8 cellular contexts compared by ENCODE assay signal in genomic region chr19:52138614-52139290, GRCh38. TPM values are rescaled to one million over a fixed set of nuclear protein-coding genes. Genes with fewer than 3 reads are reported as not detected.
DNase-seq lines count a peak whose midpoint lies in the region; ATAC-seq, FAIRE-seq and TF ChIP-seq lines count a peak whose summit lies in the region.
"Had no signal": no experiment of that assay in that cellular context is flagged by ENCODE, and none has a peak within 500 bp of the region (broad histone marks: within the 10 kb centered on the region; RNA-seq: fewer than 3 reads in every experiment).

No MANE protein-coding gene starts in this region.

- peaks cover 26% of the 10 kb centered on the region for H3K4me1 Mint-ChIP-seq in WTC11

- peak overlapping the region; percentile 69 for H3K9ac ChIP-seq in endothelial cell of umbilical vein (replicated peaks; ENCODE audit: extremely low read depth, insufficient read depth, low read length)

- H3K4me3 ChIP-seq in GM12864 (ENCODE audit: low read depth, low read length) (peak overlapping the region; percentile 91), endothelial cell of umbilical vein (replicated peaks in 1 of 3; ENCODE audit: insufficient read depth in 1 of 3, low read depth in 1 of 3, low read length in 3 of 3) (peak overlapping the region; percentile 55 to 88 (median 72)), muscle layer of duodenum (ENCODE audit: low read depth in 1 of 2, low read length in 2 of 2) (peak overlapping the region; percentile 92 to 99), thymus (ENCODE audit: low read length) (peak overlapping the region; percentile 93)

- ATAC-seq in WTC11, result peak; percentile 68
- ATAC-seq in HG03469 (IDR thresholded peaks at IDR 0.05; ENCODE audit: unreplicated experiment), result no peak

- no peak for TF ChIP-seq POLR2A in endothelial cell of umbilical vein (IDR thresholded peaks at IDR 0.05; ENCODE audit: low read depth, low read length)

- CTCF ChIA-PET in WTC11 (lab: Charles Lee), result interaction anchor here (0.5 to 2.7 kb wide), 4 partner anchors 51 to 98 kb away, joined by 3 to 20 read pairs (median 7); partner anchors contain the start of gene PPP2R1A
- CTCF ChIA-PET in endothelial cell of umbilical vein (lab: Charles Lee), result interaction anchor here (0.7 to 2.7 kb wide), 7 partner anchors 12 to 98 kb away, joined by 3 to 20 read pairs (median 3); partner anchors contain the start of genes PPP2R1A and ZNF836

- H3K79me2 ChIP-seq in endothelial cell of umbilical vein (ENCODE audit: control insufficient read depth, insufficient read depth, low read length), result peaks cover 14% of the 10 kb centered on the region

- H3K27me3 ChIP-seq in endothelial cell of umbilical vein (ENCODE audit: control insufficient read depth in 2 of 2, insufficient read depth in 2 of 2, low read length in 2 of 2), result no peaks in the 10 kb centered on the region
- no peaks in the 10 kb centered on the region for H3K27me3 ChIP-seq in muscle layer of duodenum (ENCODE audit: low read depth, low read length)
- no peaks in the 10 kb centered on the region for H3K27me3 ChIP-seq in thymus (ENCODE audit: control insufficient read depth, insufficient read depth)

- FAIRE-seq in endothelial cell of umbilical vein (lab: Jason Lieb, UNC), result peak; percentile 47
- FAIRE-seq: colon had no signal

- dilution Hi-C loops in endothelial cell of umbilical vein (cut with MboI; ENCODE audit: extremely low pct_ligation_motif_present, low sequenced_read_pairs), result no loop called here

- TF ChIP-seq CTCF in GM12864 (IDR thresholded peaks at IDR 0.05; ENCODE audit: low read depth, low read length, missing control alignments), result no peak
- TF ChIP-seq CTCF in WTC11 (IDR thresholded peaks at IDR 0.05), result no peak
- TF ChIP-seq CTCF in endothelial cell of umbilical vein (IDR thresholded peaks at IDR 0.05; ENCODE audit: extremely low read depth in 1 of 2, insufficient read depth in 1 of 2, low read depth in 1 of 2, low read length in 2 of 2), result no peak

- peaks cover 21% of the 10 kb centered on the region for H3K36me3 Mint-ChIP-seq in WTC11

- H3K9me3 Mint-ChIP-seq in WTC11, result no peaks in the 10 kb centered on the region

- H3K4me3 Mint-ChIP-seq in WTC11, result peak overlapping the region; percentile 97

- H3K27me3 Mint-ChIP-seq in WTC11 (ENCODE audit: low read depth), result no peaks in the 10 kb centered on the region; the same call in 1 of the 2 replicates

- no peaks in the 10 kb centered on the region for H3K9me1 ChIP-seq in endothelial cell of umbilical vein (replicated peaks; ENCODE audit: control insufficient read depth, extremely low read depth, insufficient read depth, low read length)

- POLR2A ChIA-PET in WTC11 (lab: Charles Lee), result interaction anchor here (1.5 to 3.0 kb wide), 2 partner anchors 31 to 50 kb away, joined by 3 to 21 read pairs; partner anchors contain the start of gene PPP2R1A
- POLR2A ChIA-PET in endothelial cell of umbilical vein (lab: Charles Lee), result no interaction called here

- H4K20me1 ChIP-seq in endothelial cell of umbilical vein (replicated peaks; ENCODE audit: control insufficient read depth, extremely low read depth, insufficient read depth, low read length), result no peaks in the 10 kb centered on the region

- DNase-seq in GM12864 (ENCODE audit: low read depth), result no peak
- peak; percentile 69 for DNase-seq in NCI-H1092 treated with DMSO at 0.1 percent for 48 hours (lab: John Stamatoyannopoulos, UW)
- DNase-seq in WTC11 (ENCODE audit: low spot score), result peak; percentile 62
- no peak for DNase-seq in endothelial cell of umbilical vein (ENCODE audit: low read depth, low spot score)

- H3K4me2 ChIP-seq in endothelial cell of umbilical vein (ENCODE audit: insufficient read depth, low read length), result peak overlapping the region; percentile 93

- intact Hi-C loops in endothelial cell of umbilical vein (cut with micrococcal nuclease), result loop anchor here (1.0 to 10.0 kb wide), 6 partner anchors 33 to 388 kb away; partner anchors contain the start of genes ZNF613, ZNF808, ZNF836 and ZNF841

- WGBS in thymus, result 1% methylated on average over 19 of the region's 19 CpGs

- BruUV-seq in endothelial cell of umbilical vein (replicated peaks; lab: Mats Ljungman, UMichigan), result no TSS peak

- peak overlapping the region; percentile 13 for H3K27ac ChIP-seq in endothelial cell of umbilical vein (ENCODE audit: insufficient read depth, low read depth, low read length)
- peak overlapping the region; percentile 95 for H3K27ac ChIP-seq in muscle layer of duodenum (ENCODE audit: low read length)
- H3K27ac ChIP-seq in thymus (ENCODE audit: low read depth), result peak overlapping the region; percentile 52

- H3K27ac Mint-ChIP-seq in WTC11, result peak overlapping the region; percentile 97

- H3K4me1 ChIP-seq in endothelial cell of umbilical vein (ENCODE audit: control insufficient read depth, extremely low read depth, insufficient read depth, low read length), result peaks cover 6% of the 10 kb centered on the region
- peaks cover 5 to 13% of the 10 kb centered on the region in 2 donors for H3K4me1 ChIP-seq in muscle layer of duodenum (ENCODE audit: control insufficient read depth in 1 of 2, insufficient read depth in 2 of 2, low read length in 2 of 2)
- peaks cover 6% of the 10 kb centered on the region for H3K4me1 ChIP-seq in thymus (ENCODE audit: control insufficient read depth, insufficient read depth, low read length)

- H3K9me3 ChIP-seq in endothelial cell of umbilical vein (replicated peaks; ENCODE audit: control insufficient read depth, insufficient read depth, low read length) (no peaks in the 10 kb centered on the region), muscle layer of duodenum (ENCODE audit: control insufficient read depth in 1 of 2, low read length in 2 of 2) (no peaks in the 10 kb centered on the region), thymus (ENCODE audit: control insufficient read depth) (peaks cover 2% of the 10 kb centered on the region)

- H2AFZ ChIP-seq in endothelial cell of umbilical vein (ENCODE audit: low read depth, low read length), result peak overlapping the region; percentile 85

- H3K36me3 ChIP-seq in endothelial cell of umbilical vein (ENCODE audit: control insufficient read depth in 2 of 2, extremely low read depth in 1 of 2, insufficient read depth in 2 of 2, low read length in 2 of 2) (no peaks in the 10 kb centered on the region), muscle layer of duodenum (ENCODE audit: control insufficient read depth in 1 of 2, insufficient read depth in 2 of 2, low read length in 2 of 2) (no peaks in the 10 kb centered on the region), thymus (ENCODE audit: control insufficient read depth, insufficient read depth) (no peaks in the 10 kb centered on the region)

TF ChIP-seq in endothelial cell of umbilical vein, 7 proteins besides CTCF, POLR2A, EP300 and RAD21:
- no peak for TF ChIP-seq JUN (IDR thresholded peaks at IDR 0.05; ENCODE audit: borderline replicate concordance, insufficient read depth, insufficient read length, low read depth)
- TF ChIP-seq MAX (IDR thresholded peaks at IDR 0.05; ENCODE audit: insufficient read depth, insufficient read length), result peak; percentile 25

RNA-seq across cellular contexts. Expression of gene ZNF616, which starts 1.0 kb away (rescaled TPM):
- 27.2 to 34.6 TPM (median 28.8 TPM) in 3 replicates for total RNA-seq in WTC11 (2021)
- total RNA-seq in endothelial cell of umbilical vein, result 8.7 and 9.1 TPM in 2 replicates
- 1.1 and 1.7 TPM in 2 replicates for polyA plus RNA-seq in endothelial cell of umbilical vein
- polyA plus RNA-seq in endothelial cell of umbilical vein (2011; cell fraction: cytosol; rRNA removed), result 1.5 and 2.0 TPM in 2 replicates
- polyA plus RNA-seq in endothelial cell of umbilical vein (2011; cell fraction: nucleus; rRNA removed), result 1.8 and 2.6 TPM in 2 replicates
- 5.4 and 5.6 TPM in 2 replicates for polyA plus RNA-seq in endothelial cell of umbilical vein (2012)
- 4.1 and 7.6 TPM in 2 replicates for polyA minus RNA-seq in endothelial cell of umbilical vein
- polyA minus RNA-seq in endothelial cell of umbilical vein (2011; cell fraction: cytosol; rRNA and poly(A)+ RNA removed), result 3.6 TPM
- polyA minus RNA-seq in endothelial cell of umbilical vein (2011; cell fraction: nucleus; rRNA and poly(A)+ RNA removed), result 2.8 and 4.4 TPM in 2 replicates
- 5.2 TPM for polyA plus RNA-seq in thymus

RNA-seq across cellular contexts. Expression of gene ZNF836, which starts 32.7 kb away (rescaled TPM):
- total RNA-seq in WTC11 (2021) (20.3 to 28.8 TPM (median 22.8 TPM) in 3 replicates), endothelial cell of umbilical vein (7.2 and 9.3 TPM in 2 replicates)
- polyA plus RNA-seq in endothelial cell of umbilical vein (2.1 and 2.6 TPM in 2 replicates), thymus (13.3 TPM)
- polyA plus RNA-seq in endothelial cell of umbilical vein (2011; cell fraction: cytosol; rRNA removed), result 2.1 and 3.1 TPM in 2 replicates
- polyA plus RNA-seq in endothelial cell of umbilical vein (2011; cell fraction: nucleus; rRNA removed), result 4.9 and 5.6 TPM in 2 replicates
- 6.0 and 6.7 TPM in 2 replicates for polyA plus RNA-seq in endothelial cell of umbilical vein (2012)
- 2.0 and 2.5 TPM in 2 replicates for polyA minus RNA-seq in endothelial cell of umbilical vein
- polyA minus RNA-seq in endothelial cell of umbilical vein (2011; cell fraction: cytosol; rRNA and poly(A)+ RNA removed), result 1.9 TPM
- polyA minus RNA-seq in endothelial cell of umbilical vein (2011; cell fraction: nucleus; rRNA and poly(A)+ RNA removed), result 3.2 and 4.4 TPM in 2 replicates

RNA-seq across cellular contexts. Expression of gene ZNF841, which starts 43.2 kb away (rescaled TPM):
- 17.5 to 27.9 TPM (median 21.8 TPM) in 3 replicates for total RNA-seq in WTC11 (2021)
- 17.7 and 18.6 TPM in 2 replicates for total RNA-seq in endothelial cell of umbilical vein
- polyA plus RNA-seq in endothelial cell of umbilical vein, result 5.2 and 5.5 TPM in 2 replicates
- polyA plus RNA-seq in endothelial cell of umbilical vein (2011; cell fraction: cytosol; rRNA removed), result 3.3 and 4.7 TPM in 2 replicates
- polyA plus RNA-seq in endothelial cell of umbilical vein (2011; cell fraction: nucleus; rRNA removed), result 28.6 and 29.0 TPM in 2 replicates
- 7.3 and 8.3 TPM in 2 replicates for polyA plus RNA-seq in endothelial cell of umbilical vein (2012)
- polyA minus RNA-seq in endothelial cell of umbilical vein, result 15.2 and 21.2 TPM in 2 replicates
- 2.5 TPM for polyA minus RNA-seq in endothelial cell of umbilical vein (2011; cell fraction: cytosol; rRNA and poly(A)+ RNA removed)
- 19.0 and 26.5 TPM in 2 replicates for polyA minus RNA-seq in endothelial cell of umbilical vein (2011; cell fraction: nucleus; rRNA and poly(A)+ RNA removed)
- polyA plus RNA-seq in thymus, result 13.7 TPM

RNA-seq across cellular contexts. Expression of gene PPP2R1A, which starts 51.1 kb away (rescaled TPM):
- total RNA-seq in WTC11 (2021) (505 to 507 TPM (median 506 TPM) in 3 replicates), endothelial cell of umbilical vein (253 and 257 TPM in 2 replicates)
- polyA plus RNA-seq in endothelial cell of umbilical vein (216 and 221 TPM in 2 replicates), thymus (95.2 TPM)
- 176 and 186 TPM in 2 replicates for polyA plus RNA-seq in endothelial cell of umbilical vein (2011; cell fraction: cytosol; rRNA removed)
- 113 and 119 TPM in 2 replicates for polyA plus RNA-seq in endothelial cell of umbilical vein (2011; cell fraction: nucleus; rRNA removed)
- polyA plus RNA-seq in endothelial cell of umbilical vein (2012), result 282 and 342 TPM in 2 replicates
- polyA minus RNA-seq in endothelial cell of umbilical vein, result 287 and 298 TPM in 2 replicates
- polyA minus RNA-seq in endothelial cell of umbilical vein (2011; cell fraction: cytosol; rRNA and poly(A)+ RNA removed), result 151 TPM
- polyA minus RNA-seq in endothelial cell of umbilical vein (2011; cell fraction: nucleus; rRNA and poly(A)+ RNA removed), result 127 and 136 TPM in 2 replicates

Comparison
In these comparisons a context has a peak if more than half of its experiments do, and no peak if none do; other contexts are left out.
1. DNase-seq: peak in NCI-H1092 treated with DMSO at 0.1 percent for 48 hours (single experiment) and WTC11 (single experiment); none in GM12864 (single experiment) and endothelial cell of umbilical vein (single experiment).
2. H3K27ac ChIP-seq: peak in every context shown above with its lines; median percentile 95 in muscle layer of duodenum; 52 in thymus; 13 in endothelial cell of umbilical vein.
3. Peak in every context shown above with its lines, with median percentiles within 50 percentile points of each other: H3K4me3 ChIP-seq.